ENCODE assay signal across 7 cellular contexts in the genomic region with DNA sequence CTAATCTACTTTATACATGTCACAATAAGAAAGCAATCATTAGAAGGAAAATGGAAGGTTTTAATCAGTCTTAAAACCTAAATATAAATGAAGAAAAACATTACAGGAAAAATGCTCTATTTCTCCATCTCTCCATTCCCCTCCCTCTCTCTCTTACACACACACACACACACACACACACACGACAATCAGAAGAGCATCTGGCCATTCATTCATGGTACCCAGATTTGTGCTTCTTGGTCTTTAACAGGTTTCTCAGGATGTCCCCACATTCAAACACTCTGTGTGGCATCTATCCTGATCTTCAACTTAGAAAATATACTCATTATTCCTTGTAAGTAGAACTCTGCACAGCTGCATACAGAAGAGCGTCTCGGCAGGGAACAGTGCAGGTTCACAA. TPM values are rescaled to one million over a fixed set of nuclear protein-coding genes. Genes with fewer than 3 reads are reported as not detected.
A peak's percentile ranks its signal among the peaks of the same experiment; 100 is the strongest.
DNase-seq lines count a peak whose midpoint lies in the region; ATAC-seq and TF ChIP-seq lines count a peak whose summit lies in the region.

No MANE protein-coding gene starts in this region.

- H3K27me3 ChIP-seq in HL-60 (ENCODE audit: insufficient read depth, poor library complexity, severe bottlenecking): no peaks in the 10 kb centered on the region
- no peaks in the 10 kb centered on the region for H3K27me3 ChIP-seq in foreskin keratinocyte

- DNase-seq in HL-60 (ENCODE audit: low read depth in 1 of 2, low spot score in 1 of 2) (no peak), T-cell (no peak), foreskin keratinocyte (peak; percentile 15 to 42), SIG-M5 (lab: John Stamatoyannopoulos, UW) (no peak)
- no peak for DNase-seq in activated effector memory CD4-positive, alpha-beta T cell treated with anti-CD3 and anti-CD28 coated beads, Interleukin-2, amount 50 U/mL, for 16 hours

- peaks cover 6% of the 10 kb centered on the region for H3K4me1 ChIP-seq in foreskin keratinocyte

- H3K9me3 Mint-ChIP-seq in T-cell: no peaks in the 10 kb centered on the region

- no peaks in the 10 kb centered on the region for H3K27me3 Mint-ChIP-seq in T-cell

- ATAC-seq in T-cell (replicated peaks in 1 of 4): no peak
- peak; percentile 7 for ATAC-seq in foreskin keratinocyte
- no peak for ATAC-seq in HG03521 (IDR thresholded peaks at IDR 0.05; ENCODE audit: unreplicated experiment)

- TF ChIP-seq CTCF in HL-60 (IDR thresholded peaks at IDR 0.05; ENCODE audit: insufficient read depth, low read length) (no peak), foreskin keratinocyte (conservative IDR thresholded peaks at IDR 0.05) (no peak)

- H3K27ac Mint-ChIP-seq in T-cell: peak overlapping the region; percentile 98 to 99

- POLR2A ChIA-PET in T-cell (lab: Charles Lee): interaction anchor here in 1 of 2 donors (2.2 to 3.5 kb wide), 3 partner anchors 17 to 876 kb away, joined by 5 to 57 read pairs (median 13); partner anchors contain the start of genes CTH, SRSF11 and ZRANB2

- peaks cover 6% of the 10 kb centered on the region for H3K36me3 Mint-ChIP-seq in T-cell

- peaks cover 71 to 78% (median 76%) of the 10 kb centered on the region in 3 donors for H3K4me1 Mint-ChIP-seq in T-cell

- H3K4me3 Mint-ChIP-seq in T-cell: peak overlapping the region; percentile 93 to 98 (median 97)

- H3K27ac ChIP-seq in HL-60 (replicated peaks): peak overlapping the region; percentile 90
- H3K27ac ChIP-seq in foreskin keratinocyte: peak overlapping the region; percentile 27
- peak overlapping the region in 14 of 21 experiments; percentile 87 to 97 (median 92) for H3K27ac ChIP-seq in skin epidermis

- CTCF ChIA-PET in T-cell (lab: Charles Lee): interaction anchor here in 1 of 2 donors (1.7 to 2.0 kb wide), 2 partner anchors 16 to 876 kb away, joined by 6 to 13 read pairs; partner anchors contain the start of genes SRSF11 and ZRANB2

- H3K4me3 ChIP-seq in HL-60 (replicated peaks; ENCODE audit: insufficient read depth, low read length) (peak overlapping the region; percentile 80), skin epidermis (peak overlapping the region; percentile 52 to 91 (median 76))

RNA-seq across cellular contexts. Expression of gene LRRC40, which starts 0.8 kb away (rescaled TPM):
- total RNA-seq in T-cell: 10 to 100 TPM in 4 of 5 donors, 1 to 10 TPM in 1; 9.7 to 11.3 (median 10.8) TPM
- 26.5 and 27.0 TPM in 2 replicates for total RNA-seq in foreskin keratinocyte
- 8.3 and 10.2 TPM in 2 replicates for polyA plus RNA-seq in foreskin keratinocyte

RNA-seq across cellular contexts. Expression of gene SRSF11, which starts 16.6 kb away (rescaled TPM):
- total RNA-seq in T-cell: 100 to 1,000 TPM; 291 to 374 (median 302) TPM
- total RNA-seq in foreskin keratinocyte: 96.7 and 103 TPM in 2 replicates
- 34.7 and 44.5 TPM in 2 replicates for polyA plus RNA-seq in foreskin keratinocyte

Comparison
In these comparisons a context has a peak if more than half of its experiments do, and no peak if none do; other contexts are left out.
1. DNase-seq: peak in foreskin keratinocyte (2 of 2); none in HL-60 (0 of 2), T-cell (0 of 34), SIG-M5 (single experiment) and activated effector memory CD4-positive, alpha-beta T cell treated with anti-CD3 and anti-CD28 coated beads, Interleukin-2, amount 50 U/mL, for 16 hours (single experiment).
2. H3K27ac ChIP-seq: peak in every context shown above with its lines; median percentile 92 in skin epidermis; 90 in HL-60; 27 in foreskin keratinocyte.